Comparison of ENCODE assay signal across 8 cellular contexts in genomic region chr17:45490615-45491433, GRCh38. TPM values are rescaled to one million over a fixed set of nuclear protein-coding genes. Genes with fewer than 3 reads are reported as not detected.
DNase-seq lines count a peak whose midpoint lies in the region; ATAC-seq and TF ChIP-seq lines count a peak whose summit lies in the region.
"Not testable (repeated sequence)": the region's sequence is repeated elsewhere in the genome, so short reads cannot be mapped to it uniquely, and the experiment has no call there.

Gene PLEKHM1 (minus strand): TSS chr17:45490721. CDS start chr17:45482484, 8,237 bp downstream.

- peak within 1 kb of the TSS; percentile 89 to 94 for H3K27ac ChIP-seq in ovary
- H3K27ac ChIP-seq in testis, result peak within 1 kb of the TSS; percentile 81 to 83

- ATAC-seq in HG02678 (IDR thresholded peaks at IDR 0.05; ENCODE audit: unreplicated experiment) (peak; percentile 95), Right ventricle myocardium inferior (peak; percentile 96)

- peak; percentile 88 for DNase-seq in GM12865 (ENCODE audit: low read depth)
- peak; percentile 37 for DNase-seq in NCI-H1105 treated with DMSO at 0.1 percent for 48 hours (lab: John Stamatoyannopoulos, UW)
- DNase-seq in T follicular helper cell (ENCODE audit: low read depth), result peak; percentile 66
- peak; percentile 55 for DNase-seq in activated naive CD8-positive, alpha-beta T cell treated with anti-CD3 and anti-CD28 coated beads, Interleukin-2, amount 50 U/mL, for 16 hours (ENCODE audit: low read depth, low spot score)
- DNase-seq in Right ventricle myocardium inferior (ENCODE audit: missing footprints), result peak; percentile 96
- DNase-seq in ovary, result peak; percentile 82 to 91 (median 83)
- peak; percentile 87 for DNase-seq in testis

- TF ChIP-seq CTCF in GM12865 (IDR thresholded peaks at IDR 0.05; ENCODE audit: insufficient read depth, low read depth, low read length, missing control alignments); ovary (IDR thresholded peaks at IDR 0.05); testis (IDR thresholded peaks at IDR 0.05): not testable (repeated sequence)

- TF ChIP-seq POLR2A in ovary (IDR thresholded peaks at IDR 0.05), result peak; percentile 65
- TF ChIP-seq POLR2A in testis (IDR thresholded peaks at IDR 0.05), result peak; percentile 36

- intact Hi-C loops in Right ventricle myocardium inferior (cut with DNase I); ovary (cut with DNase I); testis (cut with DNase I; ENCODE audit: low total_unique reads): not testable (repeated sequence)

- not testable (repeated sequence) for H3K4me1 ChIP-seq in ovary (ENCODE audit: insufficient read depth); testis

- not testable (repeated sequence) for H3K36me3 ChIP-seq in ovary; testis (ENCODE audit: low read depth, missing control alignments)

- not testable (repeated sequence) for H3K9me3 ChIP-seq in ovary, testis

- 0 to 2% (median 0%) methylated on average over 28 to 56 of the region's 59 CpGs for WGBS in ovary, 3 donors
- 1 to 2% methylated on average over 13 to 21 of the region's 59 CpGs for WGBS in testis, 2 donors

- not testable (repeated sequence) for H3K27me3 ChIP-seq in ovary, testis

- H3K4me3 ChIP-seq in GM12865 (ENCODE audit: low read depth, low read length), result peak within 1 kb of the TSS; percentile 69
- H3K4me3 ChIP-seq in ovary, result peak within 1 kb of the TSS; percentile 75
- H3K4me3 ChIP-seq in testis, result peak within 1 kb of the TSS; percentile 66 to 80

- TF ChIP-seq EP300 in ovary (IDR thresholded peaks at IDR 0.05), result not testable (repeated sequence)

RNA-seq across cellular contexts. Expression of gene PLEKHM1, which starts in this region (rescaled TPM):
- total RNA-seq in Right ventricle myocardium inferior, result 26.9 TPM
- 10 to 100 TPM; 14.7 to 38.4 (median 36.7) TPM for total RNA-seq in ovary
- 10 to 100 TPM; 13.0 to 13.7 TPM for polyA plus RNA-seq in ovary
- total RNA-seq in testis, result 10 to 100 TPM; 31.8 to 39.1 TPM
- polyA plus RNA-seq in testis (ENCODE audit: insufficient read depth, low read depth, low replicate concordance), result 17.8 TPM

Comparison
In these comparisons a context has a peak if more than half of its experiments do, and no peak if none do; other contexts are left out.
1. Peak in every context shown above with its lines: DNase-seq, ATAC-seq, H3K4me3 ChIP-seq and H3K27ac ChIP-seq.
2. DNase-seq: peak in every context shown above with its lines; median percentile 96 in Right ventricle myocardium inferior; 88 in GM12865; 87 in testis; 83 in ovary; 66 in T follicular helper cell; 55 in activated naive CD8-positive, alpha-beta T cell treated with anti-CD3 and anti-CD28 coated beads, Interleukin-2, amount 50 U/mL, for 16 hours; 37 in NCI-H1105 treated with DMSO at 0.1 percent for 48 hours.